ENCODE assay signal across 8 cellular contexts in genomic region chr13:48531416-48532145, GRCh38. TPM values are rescaled to one million over a fixed set of nuclear protein-coding genes. Genes with fewer than 3 reads are reported as not detected.
DNase-seq lines count a peak whose midpoint lies in the region; ATAC-seq, FAIRE-seq and TF ChIP-seq lines count a peak whose summit lies in the region.

No MANE protein-coding gene starts in this region.

- peak; percentile 49 for DNase-seq in NCI-H69 (lab: John Stamatoyannopoulos, UW)
- peak; percentile 45 for DNase-seq in bronchial epithelial cell (ENCODE audit: low read depth)
- DNase-seq in lung (ENCODE audit: low spot score), result no peak
- DNase-seq in NCI-H2196 treated with DMSO at 0.1 percent for 48 hours (lab: John Stamatoyannopoulos, UW; ENCODE audit: unreplicated experiment), result no peak
- no peak for DNase-seq in dermis blood vessel endothelial cell

- H3K27ac ChIP-seq in lung (ENCODE audit: low read depth in 1 of 2, low read length in 1 of 2) (peak overlapping the region; percentile 90 to 98), urinary bladder (ENCODE audit: low read depth) (peak overlapping the region; percentile 98)

- no peaks in the 10 kb centered on the region for H3K9me3 ChIP-seq in lung (ENCODE audit: control insufficient read depth in 2 of 2, insufficient read depth in 1 of 2, low read length in 1 of 2)

- FAIRE-seq in bronchial epithelial cell (lab: Jason Lieb, UNC), result no peak

- ATAC-seq in lung (ENCODE audit: insufficient read depth, low FRiP score) (no peak), HG03135 (IDR thresholded peaks at IDR 0.05; ENCODE audit: unreplicated experiment) (no peak)

- H3K27me3 ChIP-seq in bronchial epithelial cell (ENCODE audit: control insufficient read depth, insufficient read depth, low read length), result no peaks in the 10 kb centered on the region
- no peaks in the 10 kb centered on the region for H3K27me3 ChIP-seq in lung (ENCODE audit: control insufficient read depth, insufficient read depth)

- peaks cover 0 to 4% of the 10 kb centered on the region in 2 donors for H3K4me1 ChIP-seq in lung (ENCODE audit: control insufficient read depth in 2 of 2, insufficient read depth in 2 of 2, low read length in 2 of 2)
- no peaks in the 10 kb centered on the region for H3K4me1 ChIP-seq in urinary bladder (ENCODE audit: insufficient read depth)

- no peak for TF ChIP-seq CTCF in GM12875 (IDR thresholded peaks at IDR 0.05; ENCODE audit: borderline replicate concordance, insufficient read depth, low read depth, low read length)
- TF ChIP-seq CTCF in bronchial epithelial cell (IDR thresholded peaks at IDR 0.05; ENCODE audit: insufficient read depth, low read length, severe bottlenecking), result no peak
- TF ChIP-seq CTCF in lung (IDR thresholded peaks at IDR 0.05; ENCODE audit: control extremely low read depth, extremely low read depth), result no peak

- no peaks in the 10 kb centered on the region for H3K36me3 ChIP-seq in bronchial epithelial cell (ENCODE audit: control insufficient read depth, insufficient read depth, low read length)
- no peaks in the 10 kb centered on the region for H3K36me3 ChIP-seq in lung (ENCODE audit: control insufficient read depth in 2 of 2, insufficient read depth in 2 of 2, low read length in 2 of 2)
- H3K36me3 ChIP-seq in urinary bladder (ENCODE audit: insufficient read depth), result no peaks in the 10 kb centered on the region

- WGBS in lung, 2 donors, result 46 to 58% methylated on average over 17 of the region's 17 CpGs
- WGBS in urinary bladder, result 34% methylated on average over 17 of the region's 17 CpGs

- H3K4me3 ChIP-seq in GM12875 (ENCODE audit: low read depth, low read length), result peak overlapping the region; percentile 73
- peak overlapping the region; percentile 74 for H3K4me3 ChIP-seq in bronchial epithelial cell (ENCODE audit: low read depth, low read length)
- H3K4me3 ChIP-seq in lung, result peak overlapping the region; percentile 38
- H3K4me3 ChIP-seq in urinary bladder (ENCODE audit: low read depth, low read length), result peak overlapping the region; percentile 64

RNA-seq across cellular contexts. Expression of gene RCBTB2, which starts 1.3 kb away (rescaled TPM):
- total RNA-seq in bronchial epithelial cell (1.8 and 4.7 TPM in 2 replicates), lung (10 to 100 TPM in 1 of 2 donors, 1 to 10 TPM in 1; 10.0 to 18.4 TPM), urinary bladder (36.0 TPM), dermis blood vessel endothelial cell (19.3 and 24.8 TPM in 2 replicates)
- polyA plus RNA-seq in lung (10 to 100 TPM in 1 of 2 donors, 1 to 10 TPM in 1; 8.5 to 14.2 TPM), urinary bladder (16.9 TPM)

Comparison
In these comparisons a context has a peak if more than half of its experiments do, and no peak if none do; other contexts are left out.
1. DNase-seq: peak in NCI-H69 (single experiment) and bronchial epithelial cell (single experiment); none in lung (single experiment), NCI-H2196 treated with DMSO at 0.1 percent for 48 hours (single experiment) and dermis blood vessel endothelial cell (single experiment).
2. Peak in every context shown above with its lines, with median percentiles within 50 percentile points of each other: H3K4me3 ChIP-seq.